Comparison of ENCODE assay signal across 2 cellular contexts in the genomic region with DNA sequence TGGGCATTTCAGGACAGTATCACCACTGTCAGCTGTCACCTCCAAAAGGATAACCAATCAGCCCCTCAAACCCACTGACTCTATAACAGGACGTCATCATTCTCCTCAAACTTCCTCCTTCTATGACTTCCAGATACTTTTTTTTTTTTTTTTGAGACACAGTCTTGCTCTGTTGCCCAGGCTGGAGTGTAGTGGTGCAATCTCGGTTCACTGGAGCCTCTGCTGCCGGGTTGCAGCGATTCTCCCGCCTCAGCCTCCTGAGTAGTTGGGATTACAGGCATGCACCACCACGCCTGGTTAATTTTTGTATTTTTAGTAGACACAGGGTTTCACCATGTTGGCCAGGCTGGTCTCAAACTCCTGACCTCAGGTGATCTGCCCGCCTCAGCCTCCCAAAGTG. TPM values are rescaled to one million over a fixed set of nuclear protein-coding genes. Genes with fewer than 3 reads are reported as not detected.
"Had no signal": no experiment of that assay in that cellular context is flagged by ENCODE, and none has a peak within 500 bp of the region (broad histone marks: within the 10 kb centered on the region; RNA-seq: fewer than 3 reads in every experiment).

No MANE protein-coding gene starts in this region.

RNA-seq across cellular contexts. Expression of gene CPVL, which starts 3.9 kb away (rescaled TPM):
- total RNA-seq: activated CD4-positive, alpha-beta T cell treated with anti-CD3 and anti-CD28 coated beads, Interleukin-2, amount 10 ng/mL, durations not matched to agents 7 days and 5 days; activated naive CD4-positive, alpha-beta T cell treated with anti-CD3 and anti-CD28 coated beads, Interleukin-2, amount 50 U/mL, for 72 hours had no signal
